In the genomic region with DNA sequence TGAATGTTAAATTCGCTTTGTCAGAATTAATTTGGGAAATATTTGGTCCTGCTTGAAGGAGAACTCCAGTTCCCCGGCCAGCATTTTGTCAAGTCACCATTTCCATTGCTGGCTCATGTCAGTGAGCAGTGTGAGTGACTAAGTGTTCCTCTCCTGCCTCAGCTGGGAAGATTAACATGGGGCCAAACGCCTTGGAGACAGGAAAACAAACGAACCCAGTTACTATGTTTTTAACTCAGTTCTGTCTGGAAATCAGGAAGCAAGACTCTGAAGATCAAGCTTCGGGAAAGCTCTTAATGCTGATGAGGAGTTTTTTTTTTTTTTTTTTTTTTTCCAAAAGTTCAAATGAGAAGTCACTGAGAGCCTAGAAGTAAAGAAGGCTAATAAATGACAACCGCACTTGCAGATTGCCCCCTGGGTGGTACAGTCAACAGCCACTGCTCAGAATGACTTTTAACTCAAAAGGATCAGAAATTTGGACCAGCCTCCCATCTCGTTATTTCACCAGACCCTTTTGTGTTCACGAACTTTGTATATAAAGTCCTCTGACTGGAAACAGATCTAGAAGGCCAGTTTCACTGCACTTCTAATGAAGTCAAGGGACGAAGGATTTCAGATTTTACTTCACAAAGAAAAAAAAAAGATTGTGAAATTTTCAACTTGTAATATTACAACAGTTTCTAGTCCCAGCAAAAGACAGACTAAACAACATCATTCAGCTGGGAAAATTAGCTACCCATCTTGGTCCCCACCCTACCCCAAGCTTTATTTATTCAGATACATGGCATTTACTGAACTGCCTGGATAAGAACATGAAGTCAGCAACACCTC, we compare ENCODE assay signal across 10 cellular contexts.
A peak's percentile ranks its signal among the peaks of the same experiment; 100 is the strongest.
DNase-seq lines count a peak whose midpoint lies in the region; ATAC-seq, FAIRE-seq and TF ChIP-seq lines count a peak whose summit lies in the region.
"Had no signal": no experiment of that assay in that cellular context is flagged by ENCODE, and none has a peak within 500 bp of the region (broad histone marks: within the 10 kb centered on the region; RNA-seq: fewer than 3 reads in every experiment).

No MANE protein-coding gene starts in this region.

- H3K9me3 ChIP-seq in kidney (ENCODE audit: control insufficient read depth in 1 of 2, low read length in 2 of 2): no peaks in the 10 kb centered on the region
- no peaks in the 10 kb centered on the region for H3K9me3 ChIP-seq in spleen

- TF ChIP-seq CTCF in MCF 10A (IDR thresholded peaks at IDR 0.05; ENCODE audit: unreplicated experiment) (no peak), kidney (IDR thresholded peaks at IDR 0.05; ENCODE audit: borderline replicate concordance, extremely low read depth, insufficient read depth) (no peak), spleen (IDR thresholded peaks at IDR 0.05 in 8 of 11, conservative IDR thresholded peaks at IDR 0.05 in 3 of 11) (no peak)

- DNase-seq in HT1080 (ENCODE audit: low read depth) (peak; percentile 92), MCF 10A (ENCODE audit: unreplicated experiment) (peak; percentile 87), kidney (peak; percentile 48), spleen (no peak), G401 (ENCODE audit: low spot score) (no peak), NCI-H1417 (lab: John Stamatoyannopoulos, UW) (no peak)
- DNase-seq: hippocampal formation, RPMI8226 had no signal

- H3K27ac Mint-ChIP-seq in MCF 10A (ENCODE audit: low read depth, unreplicated experiment): peak overlapping the region; percentile 99

- 54 to 60% (median 57%) methylated on average over 9 of the region's 9 CpGs for WGBS in spleen, 5 donors

- no peak for FAIRE-seq in kidney (lab: Jason Lieb, UNC)

- no peaks in the 10 kb centered on the region for H3K27me3 Mint-ChIP-seq in MCF 10A (ENCODE audit: insufficient read depth, unreplicated experiment)

- H3K27ac ChIP-seq in kidney (ENCODE audit: low read depth in 2 of 2, low read length in 2 of 2): peak overlapping the region in 1 of 2 donors; percentile 51
- peak overlapping the region in 5 of 8 donors; percentile 21 to 65 (median 57) for H3K27ac ChIP-seq in spleen

- H3K36me3 ChIP-seq in kidney (ENCODE audit: control insufficient read depth in 1 of 2, insufficient read depth in 2 of 2, low read length in 2 of 2) (no peaks in the 10 kb centered on the region), spleen (no peaks in the 10 kb centered on the region)

- H3K9me3 Mint-ChIP-seq in MCF 10A (ENCODE audit: unreplicated experiment): no peaks in the 10 kb centered on the region

- POLR2A ChIA-PET in MCF 10A (lab: Yijun Ruan, JAX): interaction anchor here (0.6 to 4.5 kb wide), 19 partner anchors 8 to 1441 kb away, joined by 3 to 36 read pairs (median 3); a partner anchor contains a TSS

- no peak for ATAC-seq in GM21447 (IDR thresholded peaks at IDR 0.05; ENCODE audit: unreplicated experiment)
- no peak for ATAC-seq in GM21717 (IDR thresholded peaks at IDR 0.05; ENCODE audit: unreplicated experiment)

- H3K36me3 Mint-ChIP-seq in MCF 10A (ENCODE audit: insufficient read depth, unreplicated experiment): peaks cover 15% of the 10 kb centered on the region

- H3K27me3 ChIP-seq in spleen (replicated peaks in 1 of 7): no peaks in the 10 kb centered on the region

- H3K9ac ChIP-seq in kidney (ENCODE audit: low read length in 2 of 2): no peak overlapping the region

- no peaks in the 10 kb centered on the region for H3K4me1 ChIP-seq in kidney (ENCODE audit: control insufficient read depth in 1 of 2, insufficient read depth in 1 of 2, low read depth in 1 of 2, low read length in 2 of 2)
- H3K4me1 ChIP-seq in spleen: peaks cover 0 to 31% (median 7%) of the 10 kb centered on the region in 6 donors

- CTCF ChIA-PET in MCF 10A (lab: Yijun Ruan, JAX): interaction anchor here (0.6 to 1.5 kb wide), 5 partner anchors 11 to 666 kb away, joined by 3 to 6 read pairs (median 5); no protein-coding TSS in a partner anchor

- no peak for TF ChIP-seq POLR2A in spleen (IDR thresholded peaks at IDR 0.05)

- TSS peak; percentile 48 for BruUV-seq in MCF 10A (replicated peaks; lab: Mats Ljungman, UMichigan)

- no peak overlapping the region for H3K4me3 ChIP-seq in kidney (ENCODE audit: low read length in 2 of 2)
- H3K4me3 ChIP-seq in spleen: no peak overlapping the region

- H3K4me1 Mint-ChIP-seq in MCF 10A (ENCODE audit: insufficient read depth, unreplicated experiment): peaks cover 64% of the 10 kb centered on the region

- peak overlapping the region; percentile 55 for H3K4me3 Mint-ChIP-seq in MCF 10A (ENCODE audit: unreplicated experiment)

- intact Hi-C loops in MCF 10A (cut with micrococcal nuclease): loop anchor here (2.0 to 5.0 kb wide), 2 partner anchors 54 to 120 kb away; a partner anchor contains a TSS
- intact Hi-C loops in kidney (cut with DNase I): no loop called here
- intact Hi-C loops in spleen (cut with DNase I; ENCODE audit: low total_unique reads): no loop called here

- in situ Hi-C loops in G401 (cut with HindIII; ENCODE audit: low sequenced_read_pairs): no loop called here

Comparison
In these comparisons a context has a peak if more than half of its experiments do, and no peak if none do; other contexts are left out.
1. DNase-seq: peak in HT1080 (single experiment), MCF 10A (single experiment) and kidney (single experiment); none in spleen (single experiment), G401 (single experiment) and NCI-H1417 (0 of 3).